In genomic region chr1:23564565-23564964, GRCh38 we compare ENCODE assay signal across 8 cellular contexts. TPM values are rescaled to one million over a fixed set of nuclear protein-coding genes. Genes with fewer than 3 reads are reported as not detected.
DNase-seq lines count a peak whose midpoint lies in the region; ATAC-seq and TF ChIP-seq lines count a peak whose summit lies in the region.
"Not testable (repeated sequence)": the region's sequence is repeated elsewhere in the genome, so short reads cannot be mapped to it uniquely, and the experiment has no call there.

No MANE protein-coding gene starts in this region.

- DNase-seq in ELF-1 (ENCODE audit: low read depth, low spot score) (peak; percentile 65), cerebellar cortex (ENCODE audit: low spot score) (peak; percentile 69), lower lobe of right lung (peak; percentile 56), neural progenitor cell (ENCODE audit: low spot score) (peak; percentile 35)
- not testable (repeated sequence) for DNase-seq in Peyer's patch, heart left ventricle, aorta

- not testable (repeated sequence) for H2AFZ ChIP-seq in neural progenitor cell (replicated peaks)

- H3K27ac Mint-ChIP-seq in neural progenitor cell = peak overlapping the region; percentile 100
- H3K27ac Mint-ChIP-seq in stimulated activated memory B cell treated with anti-CD40 and anti-IgM and Interleukin-4, amounts not matched to agents 10 μg/mL and 1 μg/mL and 100 μg/mL, for 72 hours = peak overlapping the region; percentile 95

- H3K4me1 Mint-ChIP-seq in neural progenitor cell = peaks cover 89% of the 10 kb centered on the region
- H3K4me1 Mint-ChIP-seq in stimulated activated memory B cell treated with anti-CD40 and anti-IgM and Interleukin-4, amounts not matched to agents 10 μg/mL and 1 μg/mL and 100 μg/mL, for 72 hours = peaks cover 78% of the 10 kb centered on the region

- H3K9ac ChIP-seq in neural progenitor cell = not testable (repeated sequence)

- ATAC-seq in heart left ventricle; lower lobe of right lung; stimulated activated memory B cell treated with anti-CD40 and anti-IgM and Interleukin-4, amounts not matched to agents 10 μg/mL and 1 μg/mL and 100 μg/mL, for 72 hours; aorta (ENCODE audit: low FRiP score): not testable (repeated sequence)

- peaks cover 20% of the 10 kb centered on the region for H3K79me2 ChIP-seq in neural progenitor cell (ENCODE audit: low read depth)

- H3K9me3 ChIP-seq in Peyer's patch; heart left ventricle; lower lobe of right lung; neural progenitor cell (ENCODE audit: low read depth); aorta (ENCODE audit: control insufficient read depth, low read length): not testable (repeated sequence)

- not testable (repeated sequence) for H3K9me3 Mint-ChIP-seq in neural progenitor cell; stimulated activated memory B cell treated with anti-CD40 and anti-IgM and Interleukin-4, amounts not matched to agents 10 μg/mL and 1 μg/mL and 100 μg/mL, for 72 hours

- H3K27ac ChIP-seq in Peyer's patch (peak overlapping the region in 3 of 4 donors; percentile 20 to 97 (median 33)), heart left ventricle (peak overlapping the region in 10 of 12 donors; percentile 25 to 97 (median 93)), lower lobe of right lung (peak overlapping the region; percentile 96), neural progenitor cell (peak overlapping the region; percentile 85), aorta (ENCODE audit: low read depth in 1 of 2, low read length in 2 of 2) (peak overlapping the region; percentile 78 to 88)

- H3K4me1 ChIP-seq in Peyer's patch (peaks cover 0 to 69% (median 12%) of the 10 kb centered on the region in 4 donors), heart left ventricle (peaks cover 4 to 71% (median 47%) of the 10 kb centered on the region in 12 donors), lower lobe of right lung (peaks cover 63% of the 10 kb centered on the region), neural progenitor cell (peaks cover 76% of the 10 kb centered on the region)
- not testable (repeated sequence) for H3K4me1 ChIP-seq in aorta (ENCODE audit: control insufficient read depth in 1 of 2, insufficient read depth in 2 of 2, low read length in 2 of 2)

- peak overlapping the region; percentile 49 for H3K4me2 ChIP-seq in neural progenitor cell

- 58 to 68% (median 66%) methylated on average over 7 of the region's 7 CpGs for WGBS in heart left ventricle, 4 donors
- WGBS in aorta, 2 donors = 4 to 8% methylated on average over 7 of the region's 7 CpGs

- not testable (repeated sequence) for H3K4me3 Mint-ChIP-seq in neural progenitor cell; stimulated activated memory B cell treated with anti-CD40 and anti-IgM and Interleukin-4, amounts not matched to agents 10 μg/mL and 1 μg/mL and 100 μg/mL, for 72 hours

- peaks cover 11% of the 10 kb centered on the region for H3K27me3 Mint-ChIP-seq in neural progenitor cell (ENCODE audit: insufficient read depth, low read depth)
- not testable (repeated sequence) for H3K27me3 Mint-ChIP-seq in stimulated activated memory B cell treated with anti-CD40 and anti-IgM and Interleukin-4, amounts not matched to agents 10 μg/mL and 1 μg/mL and 100 μg/mL, for 72 hours

- H4K20me1 ChIP-seq in neural progenitor cell (ENCODE audit: low read depth) = not testable (repeated sequence)

- intact Hi-C loops in heart left ventricle (cut with DNase I); lower lobe of right lung (cut with DNase I); aorta (cut with DNase I): not testable (repeated sequence)

- not testable (repeated sequence) for TF ChIP-seq POLR2A in Peyer's patch (IDR thresholded peaks at IDR 0.05); heart left ventricle (IDR thresholded peaks at IDR 0.05)

- H3K36me3 ChIP-seq in Peyer's patch; heart left ventricle; lower lobe of right lung; neural progenitor cell; aorta (ENCODE audit: control insufficient read depth in 1 of 2, insufficient read depth in 2 of 2, low read length in 1 of 2): not testable (repeated sequence)

- H3K27me3 ChIP-seq in Peyer's patch; lower lobe of right lung (ENCODE audit: low read depth); neural progenitor cell; aorta (ENCODE audit: control insufficient read depth in 1 of 2, insufficient read depth in 2 of 2, low read length in 1 of 2): not testable (repeated sequence)
- peaks cover 0 to 14% (median 0%) of the 10 kb centered on the region in 9 donors for H3K27me3 ChIP-seq in heart left ventricle

- peaks cover 96% of the 10 kb centered on the region for H3F3A ChIP-seq in neural progenitor cell (ENCODE audit: low read depth)

- not testable (repeated sequence) for TF ChIP-seq CTCF in Peyer's patch (IDR thresholded peaks at IDR 0.05); heart left ventricle (IDR thresholded peaks at IDR 0.05); lower lobe of right lung (IDR thresholded peaks at IDR 0.05); neural progenitor cell (IDR thresholded peaks at IDR 0.05)

- H3K4me3 ChIP-seq in Peyer's patch; heart left ventricle; lower lobe of right lung; neural progenitor cell; aorta (ENCODE audit: low read length in 2 of 2): not testable (repeated sequence)

- not testable (repeated sequence) for H3K36me3 Mint-ChIP-seq in neural progenitor cell; stimulated activated memory B cell treated with anti-CD40 and anti-IgM and Interleukin-4, amounts not matched to agents 10 μg/mL and 1 μg/mL and 100 μg/mL, for 72 hours

RNA-seq across cellular contexts. Expression of gene ID3, which starts 5.3 kb away (rescaled TPM):
- total RNA-seq in Peyer's patch (100 to 1,000 TPM; 121 to 224 (median 167) TPM), heart left ventricle (100 to 1,000 TPM in 3 of 9 donors, 10 to 100 TPM in 6; 57.5 to 185 (median 91.0) TPM), lower lobe of right lung (137 TPM), neural progenitor cell (ENCODE audit: low replicate concordance) (99.9 and 235 TPM in 2 replicates), aorta (100 to 1,000 TPM; 368 to 390 TPM)
- polyA plus RNA-seq in heart left ventricle (100 to 1,000 TPM in 1 of 2 donors, 10 to 100 TPM in 1; 55.3 to 153 TPM), aorta (100 to 1,000 TPM; 349 to 603 TPM)

RNA-seq across cellular contexts. Expression of gene E2F2, which starts 33.5 kb away (rescaled TPM):
- total RNA-seq in Peyer's patch (10 to 100 TPM in 3 of 4 donors, 1 to 10 TPM in 1; 6.8 to 16.4 (median 13.6) TPM), heart left ventricle (1 to 10 TPM in 1 of 9 donors, under 1 TPM in 7, not detected in 1; 0.07 to 2.7 (median 0.21) TPM), lower lobe of right lung (1.1 TPM), neural progenitor cell (ENCODE audit: low replicate concordance) (3.4 and 7.0 TPM in 2 replicates), aorta (under 1 TPM; 0.42 to 0.96 TPM)
- polyA plus RNA-seq in heart left ventricle (under 1 TPM; 0.04 to 0.12 TPM), aorta (under 1 TPM in 1 of 2 donors, not detected in 1; 0.50 TPM)

Comparison
In these comparisons a context has a peak if more than half of its experiments do, and no peak if none do; other contexts are left out.
1. H3K27ac ChIP-seq: peak in every context shown above with its lines; median percentile 96 in lower lobe of right lung; 93 in heart left ventricle; 85 in neural progenitor cell; 83 in aorta; 33 in Peyer's patch.